Comparison of ENCODE assay signal across 22 cellular contexts in the genomic region with DNA sequence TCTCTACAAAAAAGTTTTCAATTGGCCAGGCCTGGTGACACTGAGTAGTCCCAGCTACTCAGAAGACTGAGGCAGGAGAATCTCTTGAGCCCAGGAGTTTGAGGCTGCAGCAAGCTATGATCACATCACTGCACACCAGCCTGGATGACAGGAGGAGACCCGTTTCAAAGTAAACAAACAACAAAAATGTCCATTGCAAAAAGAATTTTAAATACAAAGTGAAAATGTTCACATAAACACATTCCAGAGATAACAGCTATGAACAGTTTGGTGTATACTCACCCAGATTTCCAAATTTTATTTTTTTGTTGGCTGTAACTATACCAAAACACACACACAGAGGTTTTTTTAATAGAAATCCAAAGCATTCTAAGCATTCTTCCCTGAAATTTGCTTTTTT. TPM values are rescaled to one million over a fixed set of nuclear protein-coding genes. Genes with fewer than 3 reads are reported as not detected.
"Had no signal": no experiment of that assay in that cellular context is flagged by ENCODE, and none has a peak within 500 bp of the region (broad histone marks: within the 10 kb centered on the region; RNA-seq: fewer than 3 reads in every experiment).

No MANE protein-coding gene starts in this region.

- H3K27ac Mint-ChIP-seq: activated CD4-positive, alpha-beta memory T cell treated with anti-CD3 and anti-CD28 coated beads, Interleukin-2, amount 10 ng/mL, durations not matched to agents 7 days and 5 days; activated CD8-positive, alpha-beta memory T cell treated with anti-CD3 and anti-CD28 coated beads, Interleukin-2, amount 10 ng/mL, durations not matched to agents 7 days and 5 days; activated naive CD8-positive, alpha-beta T cell treated with anti-CD3 and anti-CD28 coated beads for 36 hours; brain; mesothelial cell of epicardium; stimulated activated naive B cell treated with anti-CD40 and anti-IgM and Interleukin-4, amounts not matched to agents 10 μg/mL and 1 μg/mL and 100 μg/mL, for 72 hours had no signal

- H3K4me1 Mint-ChIP-seq: activated CD4-positive, alpha-beta memory T cell treated with anti-CD3 and anti-CD28 coated beads, Interleukin-2, amount 10 ng/mL, durations not matched to agents 7 days and 5 days; activated CD8-positive, alpha-beta memory T cell treated with anti-CD3 and anti-CD28 coated beads, Interleukin-2, amount 10 ng/mL, durations not matched to agents 7 days and 5 days; activated naive CD8-positive, alpha-beta T cell treated with anti-CD3 and anti-CD28 coated beads for 36 hours; mesothelial cell of epicardium; stimulated activated naive B cell treated with anti-CD40 and anti-IgM and Interleukin-4, amounts not matched to agents 10 μg/mL and 1 μg/mL and 100 μg/mL, for 72 hours had no signal

- H3K4me3 Mint-ChIP-seq: activated CD4-positive, alpha-beta memory T cell treated with anti-CD3 and anti-CD28 coated beads, Interleukin-2, amount 10 ng/mL, durations not matched to agents 7 days and 5 days; activated CD8-positive, alpha-beta memory T cell treated with anti-CD3 and anti-CD28 coated beads, Interleukin-2, amount 10 ng/mL, durations not matched to agents 7 days and 5 days; activated naive CD8-positive, alpha-beta T cell treated with anti-CD3 and anti-CD28 coated beads for 36 hours; brain; mesothelial cell of epicardium; stimulated activated naive B cell treated with anti-CD40 and anti-IgM and Interleukin-4, amounts not matched to agents 10 μg/mL and 1 μg/mL and 100 μg/mL, for 72 hours had no signal

- H3K9me3 Mint-ChIP-seq: activated CD4-positive, alpha-beta memory T cell treated with anti-CD3 and anti-CD28 coated beads, Interleukin-2, amount 10 ng/mL, durations not matched to agents 7 days and 5 days; activated naive CD8-positive, alpha-beta T cell treated with anti-CD3 and anti-CD28 coated beads for 36 hours; brain; mesothelial cell of epicardium; stimulated activated naive B cell treated with anti-CD40 and anti-IgM and Interleukin-4, amounts not matched to agents 10 μg/mL and 1 μg/mL and 100 μg/mL, for 72 hours had no signal

- H3K36me3 Mint-ChIP-seq: activated CD8-positive, alpha-beta memory T cell treated with anti-CD3 and anti-CD28 coated beads, Interleukin-2, amount 10 ng/mL, durations not matched to agents 7 days and 5 days; activated naive CD8-positive, alpha-beta T cell treated with anti-CD3 and anti-CD28 coated beads for 36 hours; brain; mesothelial cell of epicardium; stimulated activated naive B cell treated with anti-CD40 and anti-IgM and Interleukin-4, amounts not matched to agents 10 μg/mL and 1 μg/mL and 100 μg/mL, for 72 hours had no signal

- ATAC-seq: activated CD8-positive, alpha-beta memory T cell treated with anti-CD3 and anti-CD28 coated beads, Interleukin-2, amount 10 ng/mL, durations not matched to agents 7 days and 5 days; stimulated activated naive B cell treated with anti-CD40 and anti-IgM and Interleukin-4, amounts not matched to agents 10 μg/mL and 1 μg/mL and 100 μg/mL, for 72 hours had no signal

- H3K4me3 ChIP-seq: coronary artery, hepatocyte, lung, sigmoid colon, spleen, thyroid gland had no signal

- DNase-seq: activated CD4-positive, alpha-beta memory T cell treated with anti-CD3 and anti-CD28 coated beads, Interleukin-2, amount 10 ng/mL, durations not matched to agents 7 days and 5 days; activated CD4-positive, alpha-beta T cell treated with anti-CD3 and anti-CD28 coated beads for 48 hours; activated CD4-positive, CD25-positive, alpha-beta regulatory T cell; activated CD8-positive, alpha-beta memory T cell treated with anti-CD3 and anti-CD28 coated beads, Interleukin-2, amount 10 ng/mL, durations not matched to agents 7 days and 5 days; activated naive CD8-positive, alpha-beta T cell treated with anti-CD3 and anti-CD28 coated beads for 36 hours; anterior cingulate cortex; central memory CD4-positive, alpha-beta T cell; erythroblast; foreskin fibroblast; occipital lobe; posterior cingulate gyrus; sigmoid colon; spleen; stimulated activated naive B cell treated with anti-CD40 and anti-IgM and Interleukin-4, amounts not matched to agents 10 μg/mL and 1 μg/mL and 100 μg/mL, for 72 hours; T1000; thyroid gland had no signal

- H3K27me3 Mint-ChIP-seq: brain had no signal

RNA-seq across cellular contexts. Expression of gene ADRA1B, which starts 39.8 kb away (rescaled TPM):
- total RNA-seq: activated CD4-positive, alpha-beta memory T cell treated with anti-CD3 and anti-CD28 coated beads, Interleukin-2, amount 10 ng/mL, durations not matched to agents 7 days and 5 days; activated naive CD8-positive, alpha-beta T cell treated with anti-CD3 and anti-CD28 coated beads for 36 hours; T-helper 1 cell treated with Interleukin-12 subunit alpha and Interleukin-12 subunit beta and Interleukin-4 antibody, amounts not matched to agents 30 ng/mL and 1 ng/mL, for 36 hours had no signal
